In genomic region chr4:103099691-103100392, GRCh38 we compare ENCODE assay signal across 8 cellular contexts. TPM values are rescaled to one million over a fixed set of nuclear protein-coding genes. Genes with fewer than 3 reads are reported as not detected.
A peak's percentile ranks its signal among the peaks of the same experiment; 100 is the strongest.
DNase-seq lines count a peak whose midpoint lies in the region; ATAC-seq and TF ChIP-seq lines count a peak whose summit lies in the region.

BDH2 (minus strand) TSS chr4:103099834; CDS start chr4:103096254, 3,580 bp downstream.

- TF ChIP-seq CTCF in WI38 (IDR thresholded peaks at IDR 0.05; ENCODE audit: low read depth, low read length), result peak; percentile 23

- peak within 1 kb of the TSS; percentile 61 for H3K4me3 ChIP-seq in WI38 (ENCODE audit: low read depth, low read length)
- peak within 1 kb of the TSS; percentile 74 to 77 for H3K4me3 ChIP-seq in duodenal mucosa (ENCODE audit: low read depth in 1 of 2, low read length in 2 of 2)

- no peaks in the 10 kb centered on the region for H3K9me3 ChIP-seq in duodenal mucosa (ENCODE audit: control insufficient read depth in 1 of 2, low read length in 2 of 2)

- DNase-seq in CMK (ENCODE audit: low read depth) (peak; percentile 60), GM19238 (ENCODE audit: insufficient read length, low spot score) (peak; percentile 60), NCI-H2227 treated with DMSO at 0.1 percent for 48 hours (lab: John Stamatoyannopoulos, UW) (peak; percentile 79), left lobe of liver (ENCODE audit: low spot score) (peak; percentile 60)
- peak; percentile 22 for DNase-seq in stimulated activated CD8-positive, alpha-beta memory T cell treated with anti-CD3 and anti-CD28 coated beads, Interleukin-12 subunit alpha, Interleukin-12 subunit beta, amount 100 ng/mL, for 1 hour (ENCODE audit: low read depth)

- H3K36me3 ChIP-seq in duodenal mucosa (ENCODE audit: control insufficient read depth in 1 of 2, insufficient read depth in 2 of 2, low read length in 2 of 2), result no peaks in the 10 kb centered on the region

- ATAC-seq in HG03342 (IDR thresholded peaks at IDR 0.05; ENCODE audit: unreplicated experiment), result peak; percentile 97
- ATAC-seq in left lobe of liver, result peak; percentile 87

- no peaks in the 10 kb centered on the region for H3K27me3 ChIP-seq in duodenal mucosa (ENCODE audit: control insufficient read depth in 1 of 2, insufficient read depth in 2 of 2, low read length in 2 of 2)

- peaks cover 27 to 38% of the 10 kb centered on the region in 2 donors for H3K4me1 ChIP-seq in duodenal mucosa (ENCODE audit: control insufficient read depth in 1 of 2, insufficient read depth in 2 of 2, low read length in 2 of 2)

- peak within 1 kb of the TSS; percentile 45 to 83 for H3K9ac ChIP-seq in duodenal mucosa (ENCODE audit: low read depth in 1 of 2, low read length in 2 of 2)

- no peak within 1 kb of the TSS for H3K27ac ChIP-seq in duodenal mucosa (ENCODE audit: low read depth, low read length)

RNA-seq across cellular contexts. Expression of gene BDH2, which starts in this region (rescaled TPM):
- 53.6 TPM for total RNA-seq in left lobe of liver

Comparison
In these comparisons a context has a peak if more than half of its experiments do, and no peak if none do; other contexts are left out.
1. DNase-seq: peak in every context shown above with its lines; median percentile 79 in NCI-H2227 treated with DMSO at 0.1 percent for 48 hours; 60 in CMK; 60 in GM19238; 60 in left lobe of liver; 22 in stimulated activated CD8-positive, alpha-beta memory T cell treated with anti-CD3 and anti-CD28 coated beads, Interleukin-12 subunit alpha, Interleukin-12 subunit beta, amount 100 ng/mL, for 1 hour.